Comparison of ENCODE assay signal across 8 cellular contexts in genomic region chr7:151082151-151083070, GRCh38. TPM values are rescaled to one million over a fixed set of nuclear protein-coding genes. Genes with fewer than 3 reads are reported as not detected.
DNase-seq lines count a peak whose midpoint lies in the region; ATAC-seq and TF ChIP-seq lines count a peak whose summit lies in the region.

No MANE protein-coding gene starts in this region.

- BruUV-seq in A673 (replicated peaks; lab: Mats Ljungman, UMichigan) (no TSS peak), IMR-90 (replicated peaks; lab: Mats Ljungman, UMichigan) (no TSS peak)

- peak overlapping the region; percentile 84 for H2BK5ac ChIP-seq in IMR-90 (ENCODE audit: low read depth, low read length, poor library complexity, severe bottlenecking)

- H3K4me3 ChIP-seq in A673 (ENCODE audit: low read depth, low read length, poor library complexity, severe bottlenecking), result peak overlapping the region; percentile 99
- peak overlapping the region; percentile 75 for H3K4me3 ChIP-seq in IMR-90 (ENCODE audit: insufficient read depth, low read depth, low read length)
- H3K4me3 ChIP-seq in mucosa of rectum (ENCODE audit: low read length in 2 of 2), result peak overlapping the region; percentile 83 to 91

- H3K27me3 ChIP-seq in A673 (replicated peaks; ENCODE audit: insufficient read depth, low read depth, low read length, poor library complexity) (no peaks in the 10 kb centered on the region), IMR-90 (ENCODE audit: control insufficient read depth, insufficient read depth, low read length) (no peaks in the 10 kb centered on the region), mucosa of rectum (ENCODE audit: control insufficient read depth in 2 of 2, insufficient read depth in 2 of 2, low read length in 2 of 2) (no peaks in the 10 kb centered on the region)

- H2BK120ac ChIP-seq in IMR-90 (ENCODE audit: low read depth, low read length), result peak overlapping the region; percentile 37; the same call in 1 of the 2 replicates

- H3K27ac ChIP-seq in A673 (ENCODE audit: low read depth, low read length, poor library complexity, severe bottlenecking) (peak overlapping the region; percentile 95), IMR-90 (ENCODE audit: insufficient read depth, low read length) (peak overlapping the region; percentile 91), mucosa of rectum (ENCODE audit: low read depth in 2 of 2, low read length in 2 of 2) (peak overlapping the region; percentile 90 to 94)

- H3K4me1 Mint-ChIP-seq in central memory CD8-positive, alpha-beta T cell, result peaks cover 44% of the 10 kb centered on the region

- H3K9me1 ChIP-seq in IMR-90 (ENCODE audit: insufficient read depth, low read length), result peaks cover 6% of the 10 kb centered on the region; the same call in 1 of the 2 replicates

- peak overlapping the region; percentile 85 for H3K14ac ChIP-seq in IMR-90 (replicated peaks; ENCODE audit: low read depth, low read length)

- H2AK5ac ChIP-seq in IMR-90 (ENCODE audit: low read depth, low read length), result peak overlapping the region; percentile 80

- peak overlapping the region; percentile 88 for H3K27ac Mint-ChIP-seq in central memory CD8-positive, alpha-beta T cell (ENCODE audit: low read depth)

- H2BK20ac ChIP-seq in IMR-90 (ENCODE audit: low read depth, low read length), result peak overlapping the region; percentile 37; the same call in 1 of the 2 replicates

- H3K23ac ChIP-seq in IMR-90 (ENCODE audit: low read depth, low read length), result peak overlapping the region; percentile 91

- peak overlapping the region; percentile 99 for H3K4me2 ChIP-seq in IMR-90 (ENCODE audit: low read depth, low read length)

- H3K36me3 ChIP-seq in A673 (ENCODE audit: insufficient read depth, low read length, poor library complexity, severe bottlenecking) (peaks cover under 1% of the 10 kb centered on the region), IMR-90 (ENCODE audit: control insufficient read depth, insufficient read depth, low read length) (peaks cover 7% of the 10 kb centered on the region; the same call in 1 of the 2 replicates), mucosa of rectum (ENCODE audit: control insufficient read depth in 2 of 2, insufficient read depth in 2 of 2, low read length in 2 of 2) (no peaks in the 10 kb centered on the region)

- ATAC-seq in IMR-90 (ENCODE audit: low read depth) (no peak), HG03280 (IDR thresholded peaks at IDR 0.05; ENCODE audit: unreplicated experiment) (no peak)
- ATAC-seq in central memory CD8-positive, alpha-beta T cell (replicated peaks; ENCODE audit: extremely low read depth, poor library complexity, severe bottlenecking), result no peak

- H3K27me3 Mint-ChIP-seq in central memory CD8-positive, alpha-beta T cell, result peaks cover 10% of the 10 kb centered on the region

- H4K91ac ChIP-seq in IMR-90 (ENCODE audit: insufficient read depth, low read depth, low read length), result peak overlapping the region; percentile 75

- no peak for TF ChIP-seq CTCF in A673 (conservative IDR thresholded peaks at IDR 0.05; ENCODE audit: low read depth, low read length)
- no peak for TF ChIP-seq CTCF in IMR-90 (conservative IDR thresholded peaks at IDR 0.05; ENCODE audit: low read depth, low read length)

- H4K20me1 ChIP-seq in IMR-90 (ENCODE audit: insufficient read depth, low read length), result peaks cover 9% of the 10 kb centered on the region; the same call in 1 of the 2 replicates

- H3K4me1 ChIP-seq in A673 (ENCODE audit: insufficient read depth, low read length, poor library complexity, severe bottlenecking) (peaks cover 45% of the 10 kb centered on the region), IMR-90 (ENCODE audit: control insufficient read depth, insufficient read depth, low read length) (peaks cover 25% of the 10 kb centered on the region), mucosa of rectum (ENCODE audit: control insufficient read depth in 2 of 2, insufficient read depth in 2 of 2, low read length in 2 of 2) (peaks cover 51 to 52% of the 10 kb centered on the region in 2 donors)

- H3K9ac ChIP-seq in IMR-90 (ENCODE audit: low read depth, low read length) (peak overlapping the region; percentile 84), mucosa of rectum (ENCODE audit: low read depth in 1 of 2, low read length in 2 of 2) (peak overlapping the region; percentile 75 to 89)

- CTCF ChIA-PET in A673 (lab: Charles Lee) (no interaction called here), IMR-90 (lab: Yijun Ruan, JAX) (no interaction called here)

- H3K18ac ChIP-seq in IMR-90 (ENCODE audit: low read depth, low read length), result no peak overlapping the region

- H3K4me3 Mint-ChIP-seq in central memory CD8-positive, alpha-beta T cell, result peak overlapping the region; percentile 84

- 59% methylated on average over 19 of the region's 42 CpGs; no CpG with 5 or more reads in 1 of the 2 experiments for WGBS in IMR-90 (ENCODE audit: extremely low coverage in 2 of 2, insufficient read length in 1 of 2), 2 experiments

- peak overlapping the region; percentile 56 for H4K5ac ChIP-seq in IMR-90 (ENCODE audit: low read depth, low read length)

- peak overlapping the region; percentile 91 for H2AFZ ChIP-seq in IMR-90 (replicated peaks; ENCODE audit: low read length, poor library complexity)

- dilution Hi-C loops in IMR-90 (cut with HindIII; ENCODE audit: low sequenced_read_pairs, unreplicated experiment), result no loop called here

- no peaks in the 10 kb centered on the region for H3K9me3 ChIP-seq in A673 (ENCODE audit: low read depth, low read length, poor library complexity, severe bottlenecking)
- H3K9me3 ChIP-seq in IMR-90 (ENCODE audit: control insufficient read depth, insufficient read depth, low read length), result no peaks in the 10 kb centered on the region
- no peaks in the 10 kb centered on the region for H3K9me3 ChIP-seq in mucosa of rectum (ENCODE audit: control insufficient read depth in 2 of 2, low read length in 2 of 2)

- H3K9me3 Mint-ChIP-seq in central memory CD8-positive, alpha-beta T cell, result no peaks in the 10 kb centered on the region

- DNase-seq in A673 (ENCODE audit: low spot score), result no peak
- no peak for DNase-seq in IMR-90
- DNase-seq in central memory CD8-positive, alpha-beta T cell (ENCODE audit: low spot score in 2 of 2), result no peak
- no peak for DNase-seq in MV-4-11 (lab: John Stamatoyannopoulos, UW)
- DNase-seq in NCI-H774 (lab: John Stamatoyannopoulos, UW), result no peak
- DNase-seq in activated CD4-positive, CD25-positive, alpha-beta regulatory T cell treated with anti-CD3 and anti-CD28 coated beads, Interleukin-2, amount 50 U/mL, for 72 hours, result no peak

- H3K4ac ChIP-seq in IMR-90 (ENCODE audit: low read depth, low read length), result peak overlapping the region; percentile 93

- POLR2A ChIA-PET in A673 (lab: Charles Lee; ENCODE audit: low non-redundant PET), result no interaction called here
- POLR2A ChIA-PET in IMR-90 (lab: Charles Lee; ENCODE audit: unreplicated experiment), result no interaction called here

- peak overlapping the region; percentile 82 to 86; a peak in 2 of 4 replicates for H4K8ac ChIP-seq in IMR-90 (ENCODE audit: low read depth in 2 of 2, low read length in 2 of 2)

- H3K79me1 ChIP-seq in IMR-90 (ENCODE audit: low read depth in 1 of 2, low read length in 2 of 2), result peaks cover 10 to 45% of the 10 kb centered on the region in 2 experiments; a peak in 3 of 4 replicates

- in situ Hi-C loops in IMR-90 (cut with MboI; ENCODE audit: low sequenced_read_pairs), result no loop called here

- peak overlapping the region; percentile 90 for H2AK9ac ChIP-seq in IMR-90 (replicated peaks; ENCODE audit: low read depth, low read length, poor library complexity)

- intact Hi-C loops in A673 (cut with micrococcal nuclease; ENCODE audit: unreplicated experiment), result no loop called here
- intact Hi-C loops in IMR-90 (cut with micrococcal nuclease), result no loop called here

- peaks cover 15% of the 10 kb centered on the region for H3K36me3 Mint-ChIP-seq in central memory CD8-positive, alpha-beta T cell (ENCODE audit: insufficient read depth)

- no peak for TF ChIP-seq RAD21 in IMR-90 (IDR thresholded peaks at IDR 0.05; ENCODE audit: low read length)

- TF ChIP-seq POLR2A in IMR-90 (IDR thresholded peaks at IDR 0.05; ENCODE audit: low read depth, low read length), result no peak

- peak overlapping the region; percentile 54; the same call in 1 of the 2 replicates for H3K56ac ChIP-seq in IMR-90 (ENCODE audit: extremely low read depth, insufficient read depth, low read length)

- H2BK15ac ChIP-seq in IMR-90 (ENCODE audit: low read depth, low read length), result 0 out of 3 replicates have a peak overlapping the region, but pooled peaks have one; percentile 52

TF ChIP-seq in IMR-90, 13 proteins besides CTCF, POLR2A, EP300 and RAD21:
- TF ChIP-seq RFX5 (IDR thresholded peaks at IDR 0.05; ENCODE audit: low read depth, low read length) (no peak), MXI1 (IDR thresholded peaks at IDR 0.05; ENCODE audit: borderline replicate concordance, low read depth, low read length) (no peak)

RNA-seq across cellular contexts. Expression of gene TMUB1, which starts 0.9 kb away (rescaled TPM):
- 43.8 and 44.7 TPM in 2 replicates for total RNA-seq in A673 (2021)
- total RNA-seq in IMR-90 (2012; rRNA removed), result 6.8 and 7.8 TPM in 2 replicates
- 29.8 and 38.3 TPM in 2 replicates for polyA plus RNA-seq in IMR-90 (2012; rRNA removed)
- polyA plus RNA-seq in IMR-90 (2012; cell fraction: cytosol; rRNA removed), result 24.3 and 48.1 TPM in 2 replicates
- polyA plus RNA-seq in IMR-90 (2012; cell fraction: nucleus; rRNA removed; ENCODE audit: low replicate concordance), result 34.7 and 60.3 TPM in 2 replicates

RNA-seq across cellular contexts. Expression of gene FASTK, which starts 1.8 kb away (rescaled TPM):
- total RNA-seq in A673 (2021), result 70.8 and 80.5 TPM in 2 replicates
- total RNA-seq in IMR-90 (2012; rRNA removed), result 41.9 and 53.8 TPM in 2 replicates
- 115 and 127 TPM in 2 replicates for polyA plus RNA-seq in IMR-90 (2012; rRNA removed)
- 99.0 and 130 TPM in 2 replicates for polyA plus RNA-seq in IMR-90 (2012; cell fraction: cytosol; rRNA removed)
- 430 and 1,164 TPM in 2 replicates for polyA plus RNA-seq in IMR-90 (2012; cell fraction: nucleus; rRNA removed; ENCODE audit: low replicate concordance)

RNA-seq across cellular contexts. Expression of gene AGAP3, which starts 3.9 kb away (rescaled TPM):
- total RNA-seq in A673 (2021) (115 and 133 TPM in 2 replicates), IMR-90 (2012; rRNA removed) (33.3 and 35.3 TPM in 2 replicates)
- polyA plus RNA-seq in IMR-90 (2012; rRNA removed), result 93.9 and 99.5 TPM in 2 replicates
- polyA plus RNA-seq in IMR-90 (2012; cell fraction: cytosol; rRNA removed), result 87.0 and 97.5 TPM in 2 replicates
- 301 and 531 TPM in 2 replicates for polyA plus RNA-seq in IMR-90 (2012; cell fraction: nucleus; rRNA removed; ENCODE audit: low replicate concordance)

RNA-seq across cellular contexts. Expression of gene SLC4A2, which starts 23.0 kb away (rescaled TPM):
- 213 and 222 TPM in 2 replicates for total RNA-seq in A673 (2021)
- 25.3 and 29.6 TPM in 2 replicates for total RNA-seq in IMR-90 (2012; rRNA removed)
- polyA plus RNA-seq in IMR-90 (2012; rRNA removed), result 91.0 and 112 TPM in 2 replicates
- 70.2 and 89.3 TPM in 2 replicates for polyA plus RNA-seq in IMR-90 (2012; cell fraction: cytosol; rRNA removed)
- polyA plus RNA-seq in IMR-90 (2012; cell fraction: nucleus; rRNA removed; ENCODE audit: low replicate concordance), result 205 and 510 TPM in 2 replicates

RNA-seq across cellular contexts. Expression of gene CDK5, which starts 24.7 kb away (rescaled TPM):
- total RNA-seq in A673 (2021) (21.1 and 25.7 TPM in 2 replicates), IMR-90 (2012; rRNA removed) (22.4 and 24.7 TPM in 2 replicates)
- polyA plus RNA-seq in IMR-90 (2012; rRNA removed), result 34.8 and 45.6 TPM in 2 replicates
- polyA plus RNA-seq in IMR-90 (2012; cell fraction: cytosol; rRNA removed), result 29.1 and 41.6 TPM in 2 replicates
- polyA plus RNA-seq in IMR-90 (2012; cell fraction: nucleus; rRNA removed; ENCODE audit: low replicate concordance), result 16.0 and 19.1 TPM in 2 replicates
